In the genomic region with DNA sequence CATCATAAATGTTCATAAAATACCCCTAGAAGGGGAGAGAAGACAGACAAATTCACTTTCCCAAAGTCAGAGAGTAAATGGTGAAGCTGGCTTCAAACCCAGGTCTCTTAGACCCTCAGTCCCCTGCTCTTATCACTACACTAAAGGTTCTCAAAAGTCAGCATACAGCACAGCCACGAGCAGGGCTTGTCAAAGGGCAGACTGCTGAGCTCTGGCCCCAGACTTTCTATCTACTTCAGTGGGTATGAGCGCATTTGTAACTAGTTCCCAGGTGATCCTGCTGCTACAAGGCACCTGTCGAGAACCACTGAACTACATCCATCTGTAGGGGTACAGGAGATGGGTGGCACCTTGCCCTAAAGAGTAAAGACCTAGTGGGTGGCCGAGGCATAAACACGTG, we compare ENCODE assay signal across 1 cellular context.
TF ChIP-seq lines count a peak whose summit lies in the region.

No MANE protein-coding gene starts in this region.

TF ChIP-seq in K562, 482 proteins besides CTCF, POLR2A, EP300 and RAD21:
- TF ChIP-seq NKRF (IDR thresholded peaks at IDR 0.05; ENCODE audit: borderline replicate concordance) (no peak), TBP (optimal IDR thresholded peaks at IDR 0.05; ENCODE audit: low read depth, low read length) (peak; percentile 65)
